In genomic region chr10:69616358-69616757, GRCh38 we compare ENCODE assay signal across 8 cellular contexts. TPM values are rescaled to one million over a fixed set of nuclear protein-coding genes. Genes with fewer than 3 reads are reported as not detected.
"Had no signal": no experiment of that assay in that cellular context is flagged by ENCODE, and none has a peak within 500 bp of the region (broad histone marks: within the 10 kb centered on the region; RNA-seq: fewer than 3 reads in every experiment).

No MANE protein-coding gene starts in this region.

- H3K4me1 ChIP-seq: HAP-1 had no signal

- ATAC-seq: GM23338, HCT116, K562 had no signal

- H3K9me3 ChIP-seq: HAP-1 had no signal

- H2AFZ ChIP-seq: GM23338 had no signal

- H3K4me3 ChIP-seq: GM23338, HAP-1, K562 had no signal

- H3K4me2 ChIP-seq: GM23338 had no signal

- FAIRE-seq: HTR-8/SVneo, K562 had no signal

- H3K36me3 ChIP-seq: HAP-1 had no signal

- DNase-seq: H7, IMR-90 had no signal

RNA-seq across cellular contexts. Expression of gene NEUROG3, which starts 43.1 kb away (rescaled TPM):
- total RNA-seq: GM23338, H4, IMR-90, K562 had no signal
- polyA plus RNA-seq: GM23338, IMR-90, K562 had no signal
